In genomic region chr14:64741200-64741599, GRCh38 we compare ENCODE assay signal across 16 cellular contexts. TPM values are rescaled to one million over a fixed set of nuclear protein-coding genes. Genes with fewer than 3 reads are reported as not detected.
DNase-seq lines count a peak whose midpoint lies in the region; FAIRE-seq and TF ChIP-seq lines count a peak whose summit lies in the region.
"Had no signal": no experiment of that assay in that cellular context is flagged by ENCODE, and none has a peak within 500 bp of the region (broad histone marks: within the 10 kb centered on the region; RNA-seq: fewer than 3 reads in every experiment).

No MANE protein-coding gene starts in this region.

- H3K27ac ChIP-seq in RWPE1: peak overlapping the region; percentile 67; the same call in 1 of the 2 replicates
- H3K27ac ChIP-seq: 22Rv1 had no signal

- no peak for TF ChIP-seq CTCF in RWPE1 (conservative IDR thresholded peaks at IDR 0.05; ENCODE audit: low read depth)

- H3K27ac Mint-ChIP-seq in T-helper 1 cell treated with Interleukin-12 subunit alpha and Interleukin-12 subunit beta and Interleukin-4 antibody, amounts not matched to agents 30 μg/mL and 1 μg/mL, for 36 hours: peak overlapping the region; percentile 56
- H3K27ac Mint-ChIP-seq in immature natural killer cell: peak overlapping the region in 4 of 6 donors; percentile 35 to 84 (median 58)
- H3K27ac Mint-ChIP-seq: CD8-positive, alpha-beta T cell; GM23338 had no signal

- H3K9me3 Mint-ChIP-seq in T-helper 1 cell treated with Interleukin-12 subunit alpha and Interleukin-12 subunit beta and Interleukin-4 antibody, amounts not matched to agents 30 μg/mL and 1 μg/mL, for 36 hours: no peaks in the 10 kb centered on the region
- H3K9me3 Mint-ChIP-seq in immature natural killer cell: no peaks in the 10 kb centered on the region
- H3K9me3 Mint-ChIP-seq: CD8-positive, alpha-beta T cell; GM23338 had no signal

- H3K36me3 Mint-ChIP-seq in T-helper 1 cell treated with Interleukin-12 subunit alpha and Interleukin-12 subunit beta and Interleukin-4 antibody, amounts not matched to agents 30 μg/mL and 1 μg/mL, for 36 hours (ENCODE audit: low read depth): peaks cover 43% of the 10 kb centered on the region
- H3K36me3 Mint-ChIP-seq in immature natural killer cell: peaks cover 15 to 59% (median 26%) of the 10 kb centered on the region in 3 donors

- CTCF ChIA-PET in RWPE1 (lab: Yijun Ruan, JAX): no interaction called here

- DNase-seq in T-helper 1 cell: no peak
- no peak for DNase-seq in RWPE1 (ENCODE audit: low spot score)
- DNase-seq in immature natural killer cell: no peak
- no peak for DNase-seq in urothelium cell line (ENCODE audit: low spot score)
- no peak for DNase-seq in NCI-H748 (lab: John Stamatoyannopoulos, UW; ENCODE audit: unreplicated experiment)
- no peak for DNase-seq in stimulated activated CD8-positive, alpha-beta memory T cell treated with anti-CD3 and anti-CD28 coated beads, Interleukin-4, amount 100 ng/mL, for 48 hours
- DNase-seq: CD8-positive, alpha-beta T cell; COR-L47; DND-41; GDM1; H7 had no signal

- no peak overlapping the region for H3K4me3 Mint-ChIP-seq in T-helper 1 cell treated with Interleukin-12 subunit alpha and Interleukin-12 subunit beta and Interleukin-4 antibody, amounts not matched to agents 30 μg/mL and 1 μg/mL, for 36 hours
- no peak overlapping the region for H3K4me3 Mint-ChIP-seq in immature natural killer cell
- H3K4me3 Mint-ChIP-seq: CD14-positive monocyte; CD8-positive, alpha-beta T cell; GM23338 had no signal

- POLR2A ChIA-PET in RWPE1 (lab: Yijun Ruan, JAX; ENCODE audit: low non-redundant PET): no interaction called here

- FAIRE-seq in urothelium cell line (lab: Jason Lieb, UNC): peak; percentile 20
- FAIRE-seq: GM12892 had no signal

- peaks cover 5% of the 10 kb centered on the region for H3K4me1 Mint-ChIP-seq in T-helper 1 cell treated with Interleukin-12 subunit alpha and Interleukin-12 subunit beta and Interleukin-4 antibody, amounts not matched to agents 30 μg/mL and 1 μg/mL, for 36 hours (ENCODE audit: low read depth)
- H3K4me1 Mint-ChIP-seq in immature natural killer cell: peaks cover 42% of the 10 kb centered on the region in 2 donors

- no peaks in the 10 kb centered on the region for H3K27me3 Mint-ChIP-seq in T-helper 1 cell treated with Interleukin-12 subunit alpha and Interleukin-12 subunit beta and Interleukin-4 antibody, amounts not matched to agents 30 μg/mL and 1 μg/mL, for 36 hours (ENCODE audit: low read depth)
- H3K27me3 Mint-ChIP-seq in immature natural killer cell (ENCODE audit: low read depth in 3 of 3): peaks cover 0 to 3% (median 0%) of the 10 kb centered on the region in 3 donors

RNA-seq across cellular contexts. Expression of gene PLEKHG3, which starts 37.0 kb away (rescaled TPM):
- 100 to 1,000 TPM in 1 of 3 donors, 10 to 100 TPM in 2; 36.8 to 216 (median 71.4) TPM for polyA plus RNA-seq in immature natural killer cell
